ENCODE assay signal across 16 cellular contexts in the genomic region with DNA sequence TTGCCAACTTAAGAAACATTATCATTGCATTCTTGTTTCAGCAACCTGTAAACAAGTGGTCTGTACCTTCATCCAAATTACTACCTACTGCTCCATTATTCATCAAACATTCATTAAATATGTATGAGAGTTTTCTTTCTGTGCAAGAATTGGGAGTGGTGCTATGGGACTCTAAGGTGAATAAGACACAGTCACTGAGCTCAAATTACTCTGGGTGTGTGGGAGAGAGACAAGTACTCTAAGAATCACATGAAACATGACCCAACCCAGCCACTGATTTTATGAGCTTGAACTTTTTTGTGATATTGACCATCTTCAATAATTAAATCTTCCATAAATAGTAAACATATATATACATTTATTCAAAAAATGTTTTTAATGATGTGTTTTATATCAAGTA.
DNase-seq lines count a peak whose midpoint lies in the region; ATAC-seq and TF ChIP-seq lines count a peak whose summit lies in the region.
"Had no signal": no experiment of that assay in that cellular context is flagged by ENCODE, and none has a peak within 500 bp of the region (broad histone marks: within the 10 kb centered on the region; RNA-seq: fewer than 3 reads in every experiment).

No MANE protein-coding gene starts in this region.

- H3K9me3 ChIP-seq in A673 (ENCODE audit: low read depth, low read length, poor library complexity, severe bottlenecking) = no peaks in the 10 kb centered on the region
- H3K9me3 ChIP-seq: SK-N-SH had no signal

- H3K27ac ChIP-seq in A673 (ENCODE audit: low read depth, low read length, poor library complexity, severe bottlenecking) (no peak overlapping the region), epithelial cell of prostate (peak overlapping the region; percentile 5)

- H3K4me3 ChIP-seq in A673 (ENCODE audit: low read depth, low read length, poor library complexity, severe bottlenecking) = peak overlapping the region; percentile 11

- POLR2A ChIA-PET in A673 (lab: Charles Lee; ENCODE audit: low non-redundant PET) = interaction anchor here (0.6 kb wide), 1 partner anchor 73 kb away, joined by 3 read pairs; no protein-coding TSS in a partner anchor

- peak; percentile 13 for DNase-seq in DMS 273 (lab: John Stamatoyannopoulos, UW; ENCODE audit: unreplicated experiment)
- DNase-seq in DMS 273 treated with DMSO at 0.1 percent for 48 hours (lab: John Stamatoyannopoulos, UW) = no peak
- DNase-seq in A673 (ENCODE audit: low spot score) = no peak
- peak; percentile 72 for DNase-seq in NCI-H69 (lab: John Stamatoyannopoulos, UW)
- DNase-seq in epithelial cell of prostate (ENCODE audit: low read depth, low spot score) = peak; percentile 33
- no peak for DNase-seq in natural killer cell treated with Interleukin-12 subunit alpha and Interleukin-12 subunit beta and Interleukin-15 and Interleukin-18, amount 100 ng/mL, for 72 hours (ENCODE audit: low spot score)
- DNase-seq in NCI-H2081 (lab: John Stamatoyannopoulos, UW) = no peak
- DNase-seq: DMS53; NCI-H146; NCI-H345; NCI-H526 treated with DMSO at 0.1 percent for 48 hours; NK-92 treated with Interleukin-12 subunit alpha and Interleukin-12 subunit beta, amount 100 ng/mL, for 24 hours; SHP77 treated with DMSO at 0.1 percent for 48 hours; SK-N-SH had no signal

- peaks cover 0 to 5% of the 10 kb centered on the region in 2 donors for H3K4me1 Mint-ChIP-seq in natural killer cell treated with Interleukin-12 subunit alpha and Interleukin-12 subunit beta and Interleukin-15 and Interleukin-18, amount 100 ng/mL, for 72 hours (ENCODE audit: low read depth in 2 of 2)
- H3K4me1 Mint-ChIP-seq: CD14-positive monocyte had no signal

- CTCF ChIA-PET in A673 (lab: Charles Lee) = no interaction called here

- no peak overlapping the region for H3K27ac Mint-ChIP-seq in natural killer cell treated with Interleukin-12 subunit alpha and Interleukin-12 subunit beta and Interleukin-15 and Interleukin-18, amount 100 ng/mL, for 72 hours
- H3K27ac Mint-ChIP-seq: CD14-positive monocyte had no signal

- peaks cover 5% of the 10 kb centered on the region for H3K4me1 ChIP-seq in A673 (ENCODE audit: insufficient read depth, low read length, poor library complexity, severe bottlenecking)

- BruUV-seq in A673 (replicated peaks; lab: Mats Ljungman, UMichigan) = no TSS peak

- intact Hi-C loops in A673 (cut with micrococcal nuclease; ENCODE audit: unreplicated experiment) = no loop called here

- ATAC-seq in natural killer cell treated with Interleukin-12 subunit alpha and Interleukin-12 subunit beta and Interleukin-15 and Interleukin-18, amount 100 ng/mL, for 72 hours = no peak
- no peak for ATAC-seq in HG03025 (IDR thresholded peaks at IDR 0.05; ENCODE audit: low FRiP score, unreplicated experiment)

- H3K27me3 Mint-ChIP-seq in natural killer cell treated with Interleukin-12 subunit alpha and Interleukin-12 subunit beta and Interleukin-15 and Interleukin-18, amount 100 ng/mL, for 72 hours = no peaks in the 10 kb centered on the region

- no peaks in the 10 kb centered on the region for H3K9me3 Mint-ChIP-seq in natural killer cell treated with Interleukin-12 subunit alpha and Interleukin-12 subunit beta and Interleukin-15 and Interleukin-18, amount 100 ng/mL, for 72 hours

- no peaks in the 10 kb centered on the region for H3K36me3 Mint-ChIP-seq in natural killer cell treated with Interleukin-12 subunit alpha and Interleukin-12 subunit beta and Interleukin-15 and Interleukin-18, amount 100 ng/mL, for 72 hours
- H3K36me3 Mint-ChIP-seq: CD14-positive monocyte had no signal

- TF ChIP-seq CTCF in A673 (conservative IDR thresholded peaks at IDR 0.05; ENCODE audit: low read depth, low read length) = no peak

- no peak overlapping the region for H3K4me3 Mint-ChIP-seq in natural killer cell treated with Interleukin-12 subunit alpha and Interleukin-12 subunit beta and Interleukin-15 and Interleukin-18, amount 100 ng/mL, for 72 hours
- H3K4me3 Mint-ChIP-seq: CD14-positive monocyte had no signal

- H3K27me3 ChIP-seq in A673 (replicated peaks; ENCODE audit: insufficient read depth, low read depth, low read length, poor library complexity) = no peaks in the 10 kb centered on the region

- H3K36me3 ChIP-seq in A673 (ENCODE audit: insufficient read depth, low read length, poor library complexity, severe bottlenecking) = no peaks in the 10 kb centered on the region

Comparison
In these comparisons a context has a peak if more than half of its experiments do, and no peak if none do; other contexts are left out.
1. DNase-seq: peak in DMS 273 (single experiment), NCI-H69 (single experiment) and epithelial cell of prostate (single experiment); none in DMS 273 treated with DMSO at 0.1 percent for 48 hours (single experiment), A673 (single experiment), natural killer cell treated with Interleukin-12 subunit alpha and Interleukin-12 subunit beta and Interleukin-15 and Interleukin-18, amount 100 ng/mL, for 72 hours (single experiment) and NCI-H2081 (0 of 2).